Comparison of ENCODE assay signal across 13 cellular contexts in the genomic region with DNA sequence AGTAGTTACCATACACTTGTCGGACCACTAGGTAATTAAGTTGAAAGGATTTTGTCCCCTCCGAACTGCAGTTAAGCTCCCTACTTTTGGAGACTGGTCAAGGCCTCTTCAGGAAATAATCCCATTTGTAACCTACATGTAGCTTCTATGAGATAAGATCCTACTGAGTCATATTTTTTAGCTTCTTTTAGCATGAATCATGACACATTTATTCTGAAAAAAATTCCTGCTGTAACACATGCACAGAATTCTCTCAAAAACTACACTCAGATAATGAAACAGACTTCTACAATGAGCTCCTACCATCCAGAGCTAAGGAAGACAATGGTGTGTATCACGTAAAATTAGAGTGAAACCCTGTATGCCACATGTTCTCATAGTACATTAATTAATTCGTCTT.
DNase-seq lines count a peak whose midpoint lies in the region; ATAC-seq and TF ChIP-seq lines count a peak whose summit lies in the region.
"Had no signal": no experiment of that assay in that cellular context is flagged by ENCODE, and none has a peak within 500 bp of the region (broad histone marks: within the 10 kb centered on the region; RNA-seq: fewer than 3 reads in every experiment).

No MANE protein-coding gene starts in this region.

- CTCF ChIA-PET in HCT116 (lab: Charles Lee): no interaction called here

- peaks cover 0 to 16% of the 10 kb centered on the region in 2 experiments; a peak in 2 of 4 replicates for H3K4me1 ChIP-seq in HCT116 (ENCODE audit: control insufficient read depth in 1 of 2, insufficient read depth in 2 of 2, low read length in 2 of 2)
- H3K4me1 ChIP-seq: thyroid gland had no signal

- H3K27ac ChIP-seq in HCT116 (ENCODE audit: low read depth, low read length): no peak overlapping the region
- H3K27ac ChIP-seq: HL-60, thyroid gland had no signal

- no peaks in the 10 kb centered on the region for H4K20me1 ChIP-seq in HCT116 (ENCODE audit: insufficient read depth)

- H3K27me3 Mint-ChIP-seq in glutamatergic neuron (ENCODE audit: unreplicated experiment): no peaks in the 10 kb centered on the region
- H3K27me3 Mint-ChIP-seq: central memory CD8-positive, alpha-beta T cell; naive thymus-derived CD8-positive, alpha-beta T cell had no signal

- no peaks in the 10 kb centered on the region for H3K27me3 ChIP-seq in HCT116 (ENCODE audit: insufficient read depth, low read length)
- H3K27me3 ChIP-seq: thyroid gland had no signal

- RAD21 ChIA-PET in HCT116 (lab: Charles Lee; ENCODE audit: low non-redundant PET in 1 of 2, low total read pairs in 2 of 2, uncharacterized antibody in 2 of 2, unreplicated experiment in 2 of 2): no interaction called here

- no peaks in the 10 kb centered on the region for H3K79me2 ChIP-seq in HCT116 (ENCODE audit: insufficient read depth, low read length)

- intact Hi-C loops in HCT116 (cut with micrococcal nuclease): no loop called here

- H3K4me3 ChIP-seq in AG09309 (ENCODE audit: control insufficient read depth, low read depth, low read length) (no peak overlapping the region), HCT116 (replicated peaks in 1 of 2; ENCODE audit: low read depth in 1 of 2, low read length in 2 of 2) (no peak overlapping the region), astrocyte of the spinal cord (ENCODE audit: low read depth, low read length) (no peak overlapping the region)
- H3K4me3 ChIP-seq: thyroid gland had no signal

- no peaks in the 10 kb centered on the region for H3K36me3 ChIP-seq in HCT116 (ENCODE audit: control insufficient read depth in 1 of 2, insufficient read depth in 2 of 2, low read length in 2 of 2)
- H3K36me3 ChIP-seq: thyroid gland had no signal

- H3K4me2 ChIP-seq in HCT116 (ENCODE audit: low read length): peak overlapping the region; percentile 44

- H3K9me3 ChIP-seq in HCT116 (ENCODE audit: control insufficient read depth in 1 of 2, insufficient read depth in 1 of 2, low read depth in 1 of 2, low read length in 2 of 2): no peaks in the 10 kb centered on the region
- H3K9me3 ChIP-seq: thyroid gland had no signal

- peak; percentile 59 for ATAC-seq in HCT116
- no peak for ATAC-seq in GM18505 (IDR thresholded peaks at IDR 0.05; ENCODE audit: unreplicated experiment)
- no peak for ATAC-seq in GM19395 (IDR thresholded peaks at IDR 0.05; ENCODE audit: unreplicated experiment)
- ATAC-seq in stimulated activated naive CD8-positive, alpha-beta T cell treated with anti-CD3 and anti-CD28 coated beads, Interleukin-15, Interleukin-2, amounts not matched to agents 100 U/mL and 50 U/mL, for 24 hours: no peak
- ATAC-seq: naive thymus-derived CD8-positive, alpha-beta T cell had no signal

- peaks cover 2% of the 10 kb centered on the region for H3K4me1 Mint-ChIP-seq in glutamatergic neuron (ENCODE audit: low read depth, unreplicated experiment)
- H3K4me1 Mint-ChIP-seq: central memory CD8-positive, alpha-beta T cell had no signal

- TF ChIP-seq POLR2A in HCT116 (IDR thresholded peaks at IDR 0.05; ENCODE audit: borderline replicate concordance, extremely low read depth, insufficient read depth, insufficient read length) (no peak), GM18505 (IDR thresholded peaks at IDR 0.05; ENCODE audit: borderline replicate concordance, extremely low read depth, insufficient read depth, insufficient read length) (no peak)

- in situ Hi-C loops in astrocyte of the spinal cord (cut with HindIII; ENCODE audit: low sequenced_read_pairs): no loop called here

- TF ChIP-seq CTCF in AG09309 (IDR thresholded peaks at IDR 0.05; ENCODE audit: control insufficient read depth, insufficient read depth, low read depth, low read length, missing control alignments) (no peak), HCT116 (IDR thresholded peaks at IDR 0.05 in 2 of 3, conservative IDR thresholded peaks at IDR 0.05 in 1 of 3; ENCODE audit: borderline replicate concordance in 1 of 3, insufficient read depth in 1 of 3, low read depth in 2 of 3, low read length in 2 of 3) (no peak), astrocyte of the spinal cord (IDR thresholded peaks at IDR 0.05; ENCODE audit: low read depth, low read length) (no peak), glutamatergic neuron (IDR thresholded peaks at IDR 0.05; ENCODE audit: partially characterized antibody, unreplicated experiment) (no peak)

- H3K9me3 Mint-ChIP-seq in glutamatergic neuron (ENCODE audit: unreplicated experiment): no peaks in the 10 kb centered on the region
- H3K9me3 Mint-ChIP-seq: central memory CD8-positive, alpha-beta T cell had no signal

- H3K36me3 Mint-ChIP-seq in glutamatergic neuron (ENCODE audit: unreplicated experiment): no peaks in the 10 kb centered on the region

- POLR2A ChIA-PET in HCT116 (lab: Charles Lee): no interaction called here

- TF ChIP-seq RAD21 in HCT116 (IDR thresholded peaks at IDR 0.05; ENCODE audit: low read depth): 0 out of 2 replicates have a peak, but pooled peaks have one; percentile 7

- no peaks in the 10 kb centered on the region for H3K9me2 ChIP-seq in HCT116 (ENCODE audit: insufficient read depth)

- H3K4me3 Mint-ChIP-seq in glutamatergic neuron (ENCODE audit: unreplicated experiment): no peak overlapping the region
- H3K4me3 Mint-ChIP-seq: central memory CD8-positive, alpha-beta T cell; naive thymus-derived CD8-positive, alpha-beta T cell had no signal

- peak; percentile 57 for DNase-seq in AG09309 (ENCODE audit: low read depth)
- peak; percentile 15 for DNase-seq in HCT116 (ENCODE audit: low read depth, low spot score)
- DNase-seq in astrocyte of the spinal cord (ENCODE audit: low read depth, low spot score): peak; percentile 84
- DNase-seq in kidney tubule cell (ENCODE audit: low spot score): peak; percentile 85
- DNase-seq in stimulated activated naive CD8-positive, alpha-beta T cell treated with anti-CD3 and anti-CD28 coated beads, Interleukin-15, Interleukin-2, amounts not matched to agents 100 U/mL and 50 U/mL, for 24 hours: no peak
- no peak for DNase-seq in glutamatergic neuron
- DNase-seq: naive thymus-derived CD8-positive, alpha-beta T cell; NCI-H2081 treated with DMSO at 0.1 percent for 48 hours; thyroid gland had no signal

- H3K27ac Mint-ChIP-seq in glutamatergic neuron (ENCODE audit: unreplicated experiment): no peak overlapping the region

- H3K9ac ChIP-seq in HCT116 (ENCODE audit: low read length): no peak overlapping the region

- H2AFZ ChIP-seq in HCT116 (ENCODE audit: low read depth, low read length, poor library complexity, severe bottlenecking): peak overlapping the region; percentile 83

- BruUV-seq in HCT116 (replicated peaks; lab: Mats Ljungman, UMichigan): no TSS peak

TF ChIP-seq in HCT116, 20 proteins besides CTCF, POLR2A, EP300 and RAD21 (continues in another document):
- TF ChIP-seq, protein P1, sequence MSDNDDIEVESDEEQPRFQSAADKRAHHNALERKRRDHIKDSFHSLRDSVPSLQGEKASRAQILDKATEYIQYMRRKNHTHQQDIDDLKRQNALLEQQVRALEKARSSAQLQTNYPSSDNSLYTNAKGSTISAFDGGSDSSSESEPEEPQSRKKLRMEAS (IDR thresholded peaks at IDR 0.05): no peak
- peak; percentile 73 for TF ChIP-seq FOSL1 (IDR thresholded peaks at IDR 0.05; ENCODE audit: low read depth)
- peak; percentile 67 for TF ChIP-seq JUND (IDR thresholded peaks at IDR 0.05)
- TF ChIP-seq EGR1 (IDR thresholded peaks at IDR 0.05; ENCODE audit: low read depth): no peak
- no peak for TF ChIP-seq CEBPB (IDR thresholded peaks at IDR 0.05; ENCODE audit: low read depth)
- 0 out of 2 replicates have a peak, but pooled peaks have one; percentile 37 for TF ChIP-seq CBX3 (IDR thresholded peaks at IDR 0.05; ENCODE audit: low read depth)
- TF ChIP-seq, protein P2, sequence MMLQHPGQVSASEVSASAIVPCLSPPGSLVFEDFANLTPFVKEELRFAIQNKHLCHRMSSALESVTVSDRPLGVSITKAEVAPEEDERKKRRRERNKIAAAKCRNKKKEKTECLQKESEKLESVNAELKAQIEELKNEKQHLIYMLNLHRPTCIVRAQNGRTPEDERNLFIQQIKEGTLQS (IDR thresholded peaks at IDR 0.05): no peak
- TF ChIP-seq YY1 (IDR thresholded peaks at IDR 0.05; ENCODE audit: extremely low read depth, insufficient replicate concordance, low read depth, low read length): no peak
- no peak for TF ChIP-seq POLR2AphosphoS5 (IDR thresholded peaks at IDR 0.05; ENCODE audit: low read depth, low read length)
- TF ChIP-seq, protein P3, sequence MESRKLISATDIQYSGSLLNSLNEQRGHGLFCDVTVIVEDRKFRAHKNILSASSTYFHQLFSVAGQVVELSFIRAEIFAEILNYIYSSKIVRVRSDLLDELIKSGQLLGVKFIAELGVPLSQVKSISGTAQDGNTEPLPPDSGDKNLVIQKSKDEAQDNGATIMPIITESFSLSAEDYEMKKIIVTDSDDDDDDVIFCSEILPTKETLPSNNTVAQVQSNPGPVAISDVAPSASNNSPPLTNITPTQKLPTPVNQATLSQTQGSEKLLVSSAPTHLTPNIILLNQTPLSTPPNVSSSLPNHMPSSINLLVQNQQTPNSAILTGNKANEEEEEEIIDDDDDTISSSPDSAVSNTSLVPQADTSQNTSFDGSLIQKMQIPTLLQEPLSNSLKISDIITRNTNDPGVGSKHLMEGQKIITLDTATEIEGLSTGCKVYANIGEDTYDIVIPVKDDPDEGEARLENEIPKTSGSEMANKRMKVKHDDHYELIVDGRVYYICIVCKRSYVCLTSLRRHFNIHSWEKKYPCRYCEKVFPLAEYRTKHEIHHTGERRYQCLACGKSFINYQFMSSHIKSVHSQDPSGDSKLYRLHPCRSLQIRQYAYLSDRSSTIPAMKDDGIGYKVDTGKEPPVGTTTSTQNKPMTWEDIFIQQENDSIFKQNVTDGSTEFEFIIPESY (IDR thresholded peaks at IDR 0.05; ENCODE audit: extremely low read depth, insufficient replicate concordance, low read length): no peak

Comparison
In these comparisons a context has a peak if more than half of its experiments do, and no peak if none do; other contexts are left out.
1. DNase-seq: peak in AG09309 (single experiment), HCT116 (single experiment), astrocyte of the spinal cord (single experiment) and kidney tubule cell (single experiment); none in stimulated activated naive CD8-positive, alpha-beta T cell treated with anti-CD3 and anti-CD28 coated beads, Interleukin-15, Interleukin-2, amounts not matched to agents 100 U/mL and 50 U/mL, for 24 hours (single experiment) and glutamatergic neuron (single experiment).